In the genomic region with DNA sequence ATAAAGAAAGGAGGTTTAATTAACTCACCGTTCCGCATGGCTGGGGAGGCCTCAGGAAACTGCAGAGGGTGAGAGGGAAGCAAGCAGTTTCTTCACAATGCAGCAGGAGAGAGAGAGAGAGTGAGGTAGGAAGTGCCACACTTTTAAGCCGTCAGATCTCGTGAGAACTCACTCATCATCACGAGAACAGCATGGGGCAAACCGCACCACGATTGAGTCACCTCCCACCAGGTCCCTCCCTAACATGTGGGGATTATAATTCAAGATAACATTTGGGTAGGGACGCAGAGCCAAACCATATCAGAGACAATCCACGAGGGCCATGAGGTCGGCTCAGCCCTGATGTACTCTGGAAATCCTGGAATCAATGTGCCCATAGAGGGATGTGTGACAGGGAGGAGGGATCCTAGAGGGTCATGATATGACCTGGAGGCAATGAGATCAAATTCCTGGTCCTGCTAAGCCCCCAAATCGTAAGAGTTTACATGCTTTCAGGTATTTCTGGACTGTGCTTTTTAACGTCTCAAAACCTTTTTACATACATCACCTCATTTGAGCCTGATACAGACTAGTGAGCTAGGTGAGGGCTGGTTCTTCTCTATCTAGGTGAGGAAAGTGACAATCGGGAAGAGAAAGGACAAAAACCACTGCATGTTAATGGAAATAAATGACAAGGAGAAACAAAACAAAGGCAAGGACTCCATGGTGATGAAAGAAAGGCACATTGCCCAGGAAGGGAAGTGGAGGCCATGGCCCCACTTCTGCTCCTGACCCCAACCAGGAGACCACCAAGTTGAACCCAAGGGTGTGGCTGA, we compare ENCODE assay signal across 1 cellular context.
TF ChIP-seq lines count a peak whose summit lies in the region.

No MANE protein-coding gene starts in this region.

TF ChIP-seq in K562, 482 proteins besides CTCF, POLR2A, EP300 and RAD21 (continued from another document and continues in another):
- TF ChIP-seq, protein P1, sequence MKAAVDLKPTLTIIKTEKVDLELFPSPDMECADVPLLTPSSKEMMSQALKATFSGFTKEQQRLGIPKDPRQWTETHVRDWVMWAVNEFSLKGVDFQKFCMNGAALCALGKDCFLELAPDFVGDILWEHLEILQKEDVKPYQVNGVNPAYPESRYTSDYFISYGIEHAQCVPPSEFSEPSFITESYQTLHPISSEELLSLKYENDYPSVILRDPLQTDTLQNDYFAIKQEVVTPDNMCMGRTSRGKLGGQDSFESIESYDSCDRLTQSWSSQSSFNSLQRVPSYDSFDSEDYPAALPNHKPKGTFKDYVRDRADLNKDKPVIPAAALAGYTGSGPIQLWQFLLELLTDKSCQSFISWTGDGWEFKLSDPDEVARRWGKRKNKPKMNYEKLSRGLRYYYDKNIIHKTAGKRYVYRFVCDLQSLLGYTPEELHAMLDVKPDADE (conservative IDR thresholded peaks at IDR 0.05; ENCODE audit: control insufficient read depth, low read depth, low read length) = 0 out of 2 replicates have a peak, but pooled peaks have one; percentile 71
- TF ChIP-seq EGR1 (conservative IDR thresholded peaks at IDR 0.05) (peak; percentile 59), CEBPB (tag; IDR thresholded peaks at IDR 0.05) (peak; percentile 87), SMAD1 (IDR thresholded peaks at IDR 0.05; ENCODE audit: low read depth, low read length, partially characterized antibody) (peak; percentile 49), SMARCE1 (IDR thresholded peaks at IDR 0.05) (peak; percentile 95), ZNF780A (CRISPR knock-in tag; IDR thresholded peaks at IDR 0.05) (no peak), NCOA2 (IDR thresholded peaks at IDR 0.05; ENCODE audit: partially characterized antibody in 2 of 2) (no peak), CSDE1 (IDR thresholded peaks at IDR 0.05) (0 out of 4 replicates have a peak, but pooled peaks of 1 of the 2 experiments have one; percentile 39), FOXA1 (IDR thresholded peaks at IDR 0.05; ENCODE audit: borderline replicate concordance) (no peak), ZNF699 (CRISPR knock-in tag; IDR thresholded peaks at IDR 0.05; ENCODE audit: insufficient replicate concordance) (no peak), ZNF507 (tag; conservative IDR thresholded peaks at IDR 0.05) (no peak), ZNF717 (CRISPR knock-in tag; IDR thresholded peaks at IDR 0.05) (no peak), YY1 (IDR thresholded peaks at IDR 0.05; ENCODE audit: borderline replicate concordance in 1 of 3, control insufficient read depth in 1 of 3, extremely low read depth in 1 of 3, insufficient read depth in 3 of 3, insufficient read length in 1 of 3, insufficient replicate concordance in 2 of 3, low read depth in 1 of 3, low read length in 2 of 3) (peak in 1 of 3 experiments; percentile 39), ETV6 (IDR thresholded peaks at IDR 0.05; ENCODE audit: borderline replicate concordance in 1 of 2, low read depth in 2 of 2, low read length in 1 of 2) (peak in 1 of 2 experiments; percentile 17; a peak in 1 of 4 replicates), ETV6 (CRISPR knock-in tag; IDR thresholded peaks at IDR 0.05; ENCODE audit: borderline replicate concordance) (no peak), RHOXF2B (CRISPR knock-in tag; conservative IDR thresholded peaks at IDR 0.05) (no peak), ZKSCAN8 (CRISPR knock-in tag; IDR thresholded peaks at IDR 0.05) (no peak), FOSL1 (tag; conservative IDR thresholded peaks at IDR 0.05) (peak; percentile 96), L3MBTL2 (IDR thresholded peaks at IDR 0.05) (peak; percentile 98), MCM7 (IDR thresholded peaks at IDR 0.05) (no peak), POLR2B (IDR thresholded peaks at IDR 0.05; ENCODE audit: low read depth, partially characterized antibody) (peak; percentile 96)
- TF ChIP-seq, protein P2, sequence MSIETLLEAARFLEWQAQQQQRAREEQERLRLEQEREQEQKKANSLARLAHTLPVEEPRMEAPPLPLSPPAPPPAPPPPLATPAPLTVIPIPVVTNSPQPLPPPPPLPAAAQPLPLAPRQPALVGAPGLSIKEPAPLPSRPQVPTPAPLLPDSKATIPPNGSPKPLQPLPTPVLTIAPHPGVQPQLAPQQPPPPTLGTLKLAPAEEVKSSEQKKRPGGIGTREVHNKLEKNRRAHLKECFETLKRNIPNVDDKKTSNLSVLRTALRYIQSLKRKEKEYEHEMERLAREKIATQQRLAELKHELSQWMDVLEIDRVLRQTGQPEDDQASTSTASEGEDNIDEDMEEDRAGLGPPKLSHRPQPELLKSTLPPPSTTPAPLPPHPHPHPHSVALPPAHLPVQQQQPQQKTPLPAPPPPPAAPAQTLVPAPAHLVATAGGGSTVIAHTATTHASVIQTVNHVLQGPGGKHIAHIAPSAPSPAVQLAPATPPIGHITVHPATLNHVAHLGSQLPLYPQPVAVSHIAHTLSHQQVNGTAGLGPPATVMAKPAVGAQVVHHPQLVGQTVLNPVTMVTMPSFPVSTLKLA (conservative IDR thresholded peaks at IDR 0.05) = peak; percentile 86 to 91
- TF ChIP-seq, protein P3, sequence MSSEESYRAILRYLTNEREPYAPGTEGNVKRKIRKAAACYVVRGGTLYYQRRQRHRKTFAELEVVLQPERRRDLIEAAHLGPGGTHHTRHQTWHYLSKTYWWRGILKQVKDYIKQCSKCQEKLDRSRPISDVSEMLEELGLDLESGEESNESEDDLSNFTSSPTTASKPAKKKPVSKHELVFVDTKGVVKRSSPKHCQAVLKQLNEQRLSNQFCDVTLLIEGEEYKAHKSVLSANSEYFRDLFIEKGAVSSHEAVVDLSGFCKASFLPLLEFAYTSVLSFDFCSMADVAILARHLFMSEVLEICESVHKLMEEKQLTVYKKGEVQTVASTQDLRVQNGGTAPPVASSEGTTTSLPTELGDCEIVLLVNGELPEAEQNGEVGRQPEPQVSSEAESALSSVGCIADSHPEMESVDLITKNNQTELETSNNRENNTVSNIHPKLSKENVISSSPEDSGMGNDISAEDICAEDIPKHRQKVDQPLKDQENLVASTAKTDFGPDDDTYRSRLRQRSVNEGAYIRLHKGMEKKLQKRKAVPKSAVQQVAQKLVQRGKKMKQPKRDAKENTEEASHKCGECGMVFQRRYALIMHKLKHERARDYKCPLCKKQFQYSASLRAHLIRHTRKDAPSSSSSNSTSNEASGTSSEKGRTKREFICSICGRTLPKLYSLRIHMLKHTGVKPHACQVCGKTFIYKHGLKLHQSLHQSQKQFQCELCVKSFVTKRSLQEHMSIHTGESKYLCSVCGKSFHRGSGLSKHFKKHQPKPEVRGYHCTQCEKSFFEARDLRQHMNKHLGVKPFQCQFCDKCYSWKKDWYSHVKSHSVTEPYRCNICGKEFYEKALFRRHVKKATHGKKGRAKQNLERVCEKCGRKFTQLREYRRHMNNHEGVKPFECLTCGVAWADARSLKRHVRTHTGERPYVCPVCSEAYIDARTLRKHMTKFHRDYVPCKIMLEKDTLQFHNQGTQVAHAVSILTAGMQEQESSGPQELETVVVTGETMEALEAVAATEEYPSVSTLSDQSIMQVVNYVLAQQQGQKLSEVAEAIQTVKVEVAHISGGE (CRISPR knock-in tag; IDR thresholded peaks at IDR 0.05) = peak in 1 of 3 experiments; percentile 43; a peak in 1 of 6 replicates
- TF ChIP-seq, protein P4, sequence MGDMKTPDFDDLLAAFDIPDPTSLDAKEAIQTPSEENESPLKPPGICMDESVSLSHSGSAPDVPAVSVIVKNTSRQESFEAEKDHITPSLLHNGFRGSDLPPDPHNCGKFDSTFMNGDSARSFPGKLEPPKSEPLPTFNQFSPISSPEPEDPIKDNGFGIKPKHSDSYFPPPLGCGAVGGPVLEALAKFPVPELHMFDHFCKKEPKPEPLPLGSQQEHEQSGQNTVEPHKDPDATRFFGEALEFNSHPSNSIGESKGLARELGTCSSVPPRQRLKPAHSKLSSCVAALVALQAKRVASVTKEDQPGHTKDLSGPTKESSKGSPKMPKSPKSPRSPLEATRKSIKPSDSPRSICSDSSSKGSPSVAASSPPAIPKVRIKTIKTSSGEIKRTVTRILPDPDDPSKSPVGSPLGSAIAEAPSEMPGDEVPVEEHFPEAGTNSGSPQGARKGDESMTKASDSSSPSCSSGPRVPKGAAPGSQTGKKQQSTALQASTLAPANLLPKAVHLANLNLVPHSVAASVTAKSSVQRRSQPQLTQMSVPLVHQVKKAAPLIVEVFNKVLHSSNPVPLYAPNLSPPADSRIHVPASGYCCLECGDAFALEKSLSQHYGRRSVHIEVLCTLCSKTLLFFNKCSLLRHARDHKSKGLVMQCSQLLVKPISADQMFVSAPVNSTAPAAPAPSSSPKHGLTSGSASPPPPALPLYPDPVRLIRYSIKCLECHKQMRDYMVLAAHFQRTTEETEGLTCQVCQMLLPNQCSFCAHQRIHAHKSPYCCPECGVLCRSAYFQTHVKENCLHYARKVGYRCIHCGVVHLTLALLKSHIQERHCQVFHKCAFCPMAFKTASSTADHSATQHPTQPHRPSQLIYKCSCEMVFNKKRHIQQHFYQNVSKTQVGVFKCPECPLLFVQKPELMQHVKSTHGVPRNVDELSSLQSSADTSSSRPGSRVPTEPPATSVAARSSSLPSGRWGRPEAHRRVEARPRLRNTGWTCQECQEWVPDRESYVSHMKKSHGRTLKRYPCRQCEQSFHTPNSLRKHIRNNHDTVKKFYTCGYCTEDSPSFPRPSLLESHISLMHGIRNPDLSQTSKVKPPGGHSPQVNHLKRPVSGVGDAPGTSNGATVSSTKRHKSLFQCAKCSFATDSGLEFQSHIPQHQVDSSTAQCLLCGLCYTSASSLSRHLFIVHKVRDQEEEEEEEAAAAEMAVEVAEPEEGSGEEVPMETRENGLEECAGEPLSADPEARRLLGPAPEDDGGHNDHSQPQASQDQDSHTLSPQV (IDR thresholded peaks at IDR 0.05) = peak; percentile 78
- TF ChIP-seq, protein P5, sequence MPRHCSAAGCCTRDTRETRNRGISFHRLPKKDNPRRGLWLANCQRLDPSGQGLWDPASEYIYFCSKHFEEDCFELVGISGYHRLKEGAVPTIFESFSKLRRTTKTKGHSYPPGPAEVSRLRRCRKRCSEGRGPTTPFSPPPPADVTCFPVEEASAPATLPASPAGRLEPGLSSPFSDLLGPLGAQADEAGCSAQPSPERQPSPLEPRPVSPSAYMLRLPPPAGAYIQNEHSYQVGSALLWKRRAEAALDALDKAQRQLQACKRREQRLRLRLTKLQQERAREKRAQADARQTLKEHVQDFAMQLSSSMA (CRISPR knock-in tag; IDR thresholded peaks at IDR 0.05) = no peak
- TF ChIP-seq, protein P6, sequence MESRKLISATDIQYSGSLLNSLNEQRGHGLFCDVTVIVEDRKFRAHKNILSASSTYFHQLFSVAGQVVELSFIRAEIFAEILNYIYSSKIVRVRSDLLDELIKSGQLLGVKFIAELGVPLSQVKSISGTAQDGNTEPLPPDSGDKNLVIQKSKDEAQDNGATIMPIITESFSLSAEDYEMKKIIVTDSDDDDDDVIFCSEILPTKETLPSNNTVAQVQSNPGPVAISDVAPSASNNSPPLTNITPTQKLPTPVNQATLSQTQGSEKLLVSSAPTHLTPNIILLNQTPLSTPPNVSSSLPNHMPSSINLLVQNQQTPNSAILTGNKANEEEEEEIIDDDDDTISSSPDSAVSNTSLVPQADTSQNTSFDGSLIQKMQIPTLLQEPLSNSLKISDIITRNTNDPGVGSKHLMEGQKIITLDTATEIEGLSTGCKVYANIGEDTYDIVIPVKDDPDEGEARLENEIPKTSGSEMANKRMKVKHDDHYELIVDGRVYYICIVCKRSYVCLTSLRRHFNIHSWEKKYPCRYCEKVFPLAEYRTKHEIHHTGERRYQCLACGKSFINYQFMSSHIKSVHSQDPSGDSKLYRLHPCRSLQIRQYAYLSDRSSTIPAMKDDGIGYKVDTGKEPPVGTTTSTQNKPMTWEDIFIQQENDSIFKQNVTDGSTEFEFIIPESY (CRISPR knock-in tag; IDR thresholded peaks at IDR 0.05) = no peak; the same call in 1 of the 2 replicates
